In the genomic region with DNA sequence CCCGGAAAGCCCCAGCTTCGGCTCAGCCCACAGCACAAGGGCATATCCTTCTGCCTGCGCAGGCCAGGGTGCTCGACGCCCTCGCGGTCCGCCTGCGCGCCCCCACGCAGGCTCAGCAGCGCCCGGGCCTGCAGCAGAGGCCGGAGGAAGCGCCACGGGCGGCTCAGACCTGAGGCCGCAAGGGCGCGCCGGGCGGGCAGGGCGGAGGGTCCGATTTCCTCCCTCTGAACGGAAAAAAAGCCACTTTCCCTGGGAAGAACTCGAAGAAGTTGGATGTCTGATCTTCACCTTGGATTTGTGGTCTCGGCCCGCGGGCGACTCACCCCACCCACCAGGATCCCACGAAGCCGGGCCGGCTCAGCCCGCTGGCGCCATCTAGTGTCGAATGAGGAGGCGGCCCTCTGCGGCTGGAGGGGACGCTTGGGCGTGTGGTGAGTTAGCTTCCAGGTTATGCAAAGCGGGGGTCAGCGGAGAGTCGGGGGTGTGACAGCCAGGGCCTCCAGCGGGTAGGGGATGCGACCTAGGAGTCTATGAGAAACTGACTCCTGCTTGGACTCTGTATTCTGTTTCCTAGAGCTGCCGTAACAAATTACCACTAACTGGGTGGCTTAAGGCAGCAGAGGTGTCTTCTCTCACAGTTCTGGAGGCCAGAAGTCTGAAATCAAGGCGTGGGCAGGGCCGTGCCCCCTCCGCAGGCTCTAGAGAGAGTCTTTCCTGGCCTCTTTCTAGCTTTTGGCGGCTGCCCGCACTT, we compare ENCODE assay signal across 1 cellular context.
TF ChIP-seq lines count a peak whose summit lies in the region.

No MANE protein-coding gene starts in this region.

TF ChIP-seq in K562, 482 proteins besides CTCF, POLR2A, EP300 and RAD21 (continued from another document):
- TF ChIP-seq TBP (optimal IDR thresholded peaks at IDR 0.05; ENCODE audit: low read depth, low read length) (no peak), ZNF384 (IDR thresholded peaks at IDR 0.05; ENCODE audit: low read depth, low read length) (no peak), ZNF764 (CRISPR knock-in tag; IDR thresholded peaks at IDR 0.05; ENCODE audit: low read depth) (no peak), TCFL5 (CRISPR knock-in tag; conservative IDR thresholded peaks at IDR 0.05) (no peak), ZKSCAN8 (CRISPR knock-in tag; IDR thresholded peaks at IDR 0.05) (no peak), ZNF584 (CRISPR knock-in tag; IDR thresholded peaks at IDR 0.05; ENCODE audit: low read depth) (no peak), GABPB2 (CRISPR knock-in tag; conservative IDR thresholded peaks at IDR 0.05) (no peak), BACH1 (tag; IDR thresholded peaks at IDR 0.05) (no peak)
- TF ChIP-seq, protein P1, sequence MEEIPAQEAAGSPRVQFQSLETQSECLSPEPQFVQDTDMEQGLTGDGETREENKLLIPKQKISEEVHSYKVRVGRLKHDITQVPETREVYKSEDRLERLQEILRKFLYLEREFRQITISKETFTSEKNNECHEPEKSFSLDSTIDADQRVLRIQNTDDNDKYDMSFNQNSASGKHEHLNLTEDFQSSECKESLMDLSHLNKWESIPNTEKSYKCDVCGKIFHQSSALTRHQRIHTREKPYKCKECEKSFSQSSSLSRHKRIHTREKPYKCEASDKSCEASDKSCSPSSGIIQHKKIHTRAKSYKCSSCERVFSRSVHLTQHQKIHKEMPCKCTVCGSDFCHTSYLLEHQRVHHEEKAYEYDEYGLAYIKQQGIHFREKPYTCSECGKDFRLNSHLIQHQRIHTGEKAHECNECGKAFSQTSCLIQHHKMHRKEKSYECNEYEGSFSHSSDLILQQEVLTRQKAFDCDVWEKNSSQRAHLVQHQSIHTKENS (CRISPR knock-in tag; IDR thresholded peaks at IDR 0.05), result no peak
